10 cellular contexts compared by ENCODE assay signal in the genomic region with DNA sequence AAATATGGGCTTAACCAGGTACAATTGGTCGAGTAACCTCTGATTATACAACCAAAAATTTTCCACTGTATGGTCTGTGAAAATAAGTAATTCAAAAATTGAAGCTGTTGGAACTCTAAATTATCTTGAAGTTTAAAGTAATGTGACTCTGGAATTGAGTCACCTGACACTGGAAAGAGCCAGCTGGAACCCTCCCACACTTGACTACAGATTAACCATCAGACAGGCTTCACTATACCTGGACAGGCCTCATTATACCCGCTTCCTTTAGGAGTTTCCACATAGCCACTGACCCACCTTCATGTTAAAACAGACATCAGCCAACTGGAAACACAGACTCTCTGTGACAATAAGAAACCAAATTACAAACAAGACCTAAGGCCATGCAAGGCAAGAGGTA. TPM values are rescaled to one million over a fixed set of nuclear protein-coding genes. Genes with fewer than 3 reads are reported as not detected.
A peak's percentile ranks its signal among the peaks of the same experiment; 100 is the strongest.
DNase-seq lines count a peak whose midpoint lies in the region; ATAC-seq and TF ChIP-seq lines count a peak whose summit lies in the region.
"Had no signal": no experiment of that assay in that cellular context is flagged by ENCODE, and none has a peak within 500 bp of the region (broad histone marks: within the 10 kb centered on the region; RNA-seq: fewer than 3 reads in every experiment).

No MANE protein-coding gene starts in this region.

- H2AFZ ChIP-seq in H9 (ENCODE audit: low read length) (no peak overlapping the region), hepatocyte (peak overlapping the region; percentile 59)

- peak overlapping the region; percentile 66 to 78 for H3K4me3 Mint-ChIP-seq in H9

- H3K27ac Mint-ChIP-seq in H9 = no peak overlapping the region

- H3K79me1 ChIP-seq in H9 (ENCODE audit: insufficient read depth, low read depth, low read length, poor library complexity, severe bottlenecking) = no peaks in the 10 kb centered on the region

- H3K36me3 ChIP-seq in hepatocyte (replicated peaks; ENCODE audit: insufficient read depth, low read depth) = no peaks in the 10 kb centered on the region
- no peaks in the 10 kb centered on the region for H3K36me3 ChIP-seq in prostate gland

- no peaks in the 10 kb centered on the region for H4K20me1 ChIP-seq in H9 (ENCODE audit: control insufficient read depth, insufficient read depth, insufficient read length)
- no peaks in the 10 kb centered on the region for H4K20me1 ChIP-seq in hepatocyte (ENCODE audit: insufficient read depth, poor library complexity, severe bottlenecking)

- H3K4me3 ChIP-seq in WI38 (ENCODE audit: low read depth, low read length) (peak overlapping the region; percentile 87), hepatocyte (peak overlapping the region; percentile 96), prostate gland (peak overlapping the region in 1 of 2 donors; percentile 93)

- peaks cover 5 to 27% (median 25%) of the 10 kb centered on the region in 3 experiments; a peak in 6 of 7 replicates for H3K36me3 Mint-ChIP-seq in H9 (ENCODE audit: insufficient read depth in 1 of 3, low read depth in 3 of 3)

- H3K4me2 ChIP-seq in H9 (ENCODE audit: insufficient read depth, insufficient read length, low read length) = no peak overlapping the region
- peak overlapping the region; percentile 92 for H3K4me2 ChIP-seq in hepatocyte

- H3K27me3 Mint-ChIP-seq in H9 (ENCODE audit: low read depth) = peaks cover 37% of the 10 kb centered on the region

- H3K79me2 ChIP-seq in H9 (ENCODE audit: insufficient read depth, low read length) (no peaks in the 10 kb centered on the region), hepatocyte (peaks cover 37% of the 10 kb centered on the region)

- H3T11ph ChIP-seq in H9 (ENCODE audit: low read length) = no peak overlapping the region

- H2BK5ac ChIP-seq in H9 (ENCODE audit: insufficient read length, low read length) = no peak overlapping the region

- peaks cover 5% of the 10 kb centered on the region for H3K23me2 ChIP-seq in H9 (ENCODE audit: insufficient read length, low read depth, low read length, poor library complexity, severe bottlenecking)

- H3K4ac ChIP-seq in H9 (ENCODE audit: low read depth, low read length) = no peak overlapping the region

- no peak overlapping the region for H4K5ac ChIP-seq in H9 (ENCODE audit: insufficient read length, low read depth, low read length)

- no peak for TF ChIP-seq CTCF in H9 (conservative IDR thresholded peaks at IDR 0.05)
- no peak for TF ChIP-seq CTCF in WI38 (IDR thresholded peaks at IDR 0.05; ENCODE audit: low read depth, low read length)
- no peak for TF ChIP-seq CTCF in hepatocyte (IDR thresholded peaks at IDR 0.05; ENCODE audit: poor library complexity)
- TF ChIP-seq CTCF in prostate gland (IDR thresholded peaks at IDR 0.05) = no peak

- no peak overlapping the region for H4K8ac ChIP-seq in H9 (replicated peaks; ENCODE audit: insufficient read length, low read depth, low read length)

- no peak for TF ChIP-seq POLR2A in prostate gland (IDR thresholded peaks at IDR 0.05)

- no peak overlapping the region for H3K18ac ChIP-seq in H9 (ENCODE audit: insufficient read length, low read depth, low read length)

- no peak for DNase-seq in H9
- DNase-seq in hepatocyte (ENCODE audit: low spot score) = no peak
- DNase-seq in prostate gland (ENCODE audit: low spot score) = no peak
- no peak for DNase-seq in mesenteric fat pad (ENCODE audit: low spot score)
- DNase-seq in NK-92 (lab: John Stamatoyannopoulos, UW; ENCODE audit: unreplicated experiment) = no peak
- no peak for DNase-seq in middle frontal gyrus (ENCODE audit: extremely low spot score, low spot score)
- DNase-seq: NCI-H2029, SW 1271 had no signal

- H2BK15ac ChIP-seq in H9 (ENCODE audit: low read depth, low read length) = no peak overlapping the region

- H3K56ac ChIP-seq in H9 (ENCODE audit: insufficient read length, low read depth, low read length) = no peak overlapping the region

- no peaks in the 10 kb centered on the region; the same call in 1 of the 2 replicates for H3K4me1 ChIP-seq in H9 (ENCODE audit: insufficient read depth, low read length)
- H3K4me1 ChIP-seq in hepatocyte (ENCODE audit: insufficient read depth) = no peaks in the 10 kb centered on the region
- no peaks in the 10 kb centered on the region for H3K4me1 ChIP-seq in prostate gland (replicated peaks)

- H4K91ac ChIP-seq in H9 (ENCODE audit: insufficient read length, low read depth, low read length) = no peak overlapping the region

- no CpG with 5 or more reads among the region's 2 CpGs for WGBS in H9 (ENCODE audit: extremely low coverage, insufficient read length, low lambda C conversion rate)
- WGBS in hepatocyte (ENCODE audit: low lambda C conversion rate, missing lambda C conversion rate) = 83% methylated on average over 2 of the region's 2 CpGs
- 54% methylated on average over 2 of the region's 2 CpGs for WGBS in prostate gland

- no peak overlapping the region for H2BK12ac ChIP-seq in H9 (ENCODE audit: insufficient read length, low read depth, low read length)

- no peaks in the 10 kb centered on the region for H3K9me2 ChIP-seq in hepatocyte (replicated peaks; ENCODE audit: insufficient read depth)

- H3K23ac ChIP-seq in H9 (ENCODE audit: insufficient read length, low read depth, low read length) = no peak overlapping the region

- peaks cover 11 to 21% of the 10 kb centered on the region in 2 experiments for H3K4me1 Mint-ChIP-seq in H9

- no peak for ATAC-seq in HG03342 (IDR thresholded peaks at IDR 0.05; ENCODE audit: unreplicated experiment)

- no peak overlapping the region for H3K27ac ChIP-seq in H9 (ENCODE audit: insufficient read length, low read depth, low read length)
- peak overlapping the region; percentile 98 for H3K27ac ChIP-seq in hepatocyte
- peak overlapping the region; percentile 93 to 98 for H3K27ac ChIP-seq in prostate gland

- H2AK5ac ChIP-seq in H9 (ENCODE audit: insufficient read length, low read length) = no peak overlapping the region

- no peak overlapping the region for H3K9ac ChIP-seq in H9 (ENCODE audit: extremely low read depth, insufficient read length, low read length)

- no peaks in the 10 kb centered on the region; the same call in 1 of the 2 replicates for H3K27me3 ChIP-seq in H9 (ENCODE audit: insufficient read depth, low read length)
- no peaks in the 10 kb centered on the region for H3K27me3 ChIP-seq in hepatocyte
- H3K27me3 ChIP-seq in prostate gland (replicated peaks; ENCODE audit: insufficient read depth) = no peaks in the 10 kb centered on the region

- H3K9me3 ChIP-seq in H9 (ENCODE audit: control insufficient read depth, low read depth, low read length) = peaks cover 9% of the 10 kb centered on the region
- H3K9me3 ChIP-seq in hepatocyte (ENCODE audit: low read depth) = peaks cover 7% of the 10 kb centered on the region
- H3K9me3 ChIP-seq in prostate gland = no peaks in the 10 kb centered on the region

- H3K14ac ChIP-seq in H9 (ENCODE audit: insufficient read depth, low read length) = no peak overlapping the region

- no peak overlapping the region for H2BK20ac ChIP-seq in H9 (ENCODE audit: low read depth, low read length, poor library complexity, severe bottlenecking)

- peaks cover 11 to 13% of the 10 kb centered on the region in 2 experiments; a peak in 4 of 5 replicates for H3K9me3 Mint-ChIP-seq in H9

- intact Hi-C loops in prostate gland (cut with DNase I) = no loop called here

- H2BK120ac ChIP-seq in H9 (ENCODE audit: low read depth, low read length, poor library complexity, severe bottlenecking) = no peak overlapping the region

RNA-seq across cellular contexts. Expression of a gene that starts 1.3 kb away (rescaled TPM):
- total RNA-seq in H9 (2021) (1.9 and 2.4 TPM in 2 replicates), hepatocyte (6.1 and 8.1 TPM in 2 replicates), prostate gland (10 to 100 TPM; 10.2 to 10.4 TPM), mesenteric fat pad (3.5 TPM)
- 5.6 and 9.0 TPM in 2 replicates for polyA plus RNA-seq in hepatocyte

RNA-seq across cellular contexts. Expression of a gene that starts 18.6 kb away (rescaled TPM):
- total RNA-seq in H9 (2021) (5.4 and 5.6 TPM in 2 replicates), hepatocyte (0.32 and 0.77 TPM in 2 replicates), prostate gland (not detected), mesenteric fat pad (not detected)
- polyA plus RNA-seq in hepatocyte = 0.91 TPM in 1 of 2 replicates, not detected in the other

RNA-seq across cellular contexts. Expression of a gene that starts 30.3 kb away (rescaled TPM):
- total RNA-seq in H9 (2021) (8.7 and 10.0 TPM in 2 replicates), hepatocyte (11.2 and 13.8 TPM in 2 replicates), prostate gland (10 to 100 TPM; 13.4 to 16.2 TPM), mesenteric fat pad (3.0 TPM)
- polyA plus RNA-seq in hepatocyte = 3.0 and 4.1 TPM in 2 replicates
